ENCODE assay signal across 26 cellular contexts in the genomic region with DNA sequence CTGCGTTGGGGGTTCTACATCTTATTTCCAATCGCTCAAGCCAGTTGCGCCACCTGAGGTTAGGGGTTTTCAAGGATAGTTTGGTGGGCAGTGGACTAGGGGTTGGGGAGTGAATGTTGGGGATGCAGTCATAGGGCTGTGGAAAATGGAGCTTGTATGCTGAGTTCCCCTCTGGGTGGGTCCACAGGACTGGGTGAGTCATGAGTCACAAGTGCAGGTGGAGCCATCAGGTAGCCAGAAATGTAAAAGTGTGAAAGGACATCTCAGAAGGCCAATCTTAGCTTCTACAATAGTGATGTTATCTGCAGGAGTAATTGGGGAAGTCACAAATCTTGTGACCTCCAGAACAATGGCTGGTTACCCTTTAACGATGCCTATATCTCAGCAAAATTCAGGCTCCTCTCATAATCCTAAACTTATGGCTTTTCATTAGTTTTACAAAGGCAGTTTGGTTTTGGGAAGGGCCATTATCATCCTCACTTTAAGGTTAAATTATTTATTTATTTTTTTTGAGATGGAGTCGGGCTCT.
"Had no signal": no experiment of that assay in that cellular context is flagged by ENCODE, and none has a peak within 500 bp of the region (broad histone marks: within the 10 kb centered on the region; RNA-seq: fewer than 3 reads in every experiment).

No MANE protein-coding gene starts in this region.

- H3K9me3 ChIP-seq: esophagus squamous epithelium, heart right ventricle, prostate gland, sigmoid colon, stomach, thyroid gland, upper lobe of left lung had no signal

- H3K36me3 ChIP-seq: esophagus squamous epithelium, heart right ventricle, neural progenitor cell, prostate gland, sigmoid colon, stomach, thyroid gland, upper lobe of left lung had no signal

- DNase-seq: cerebellar nuclear complex; effector CD8-positive, alpha-beta T cell; esophagus squamous epithelium; foreskin melanocyte; glutamatergic neuron; heart right ventricle; hippocampal formation; naive thymus-derived CD4-positive, alpha-beta T cell; right cardiac atrium; sigmoid colon; stimulated activated CD4-positive, alpha-beta T cell treated with anti-CD3 and anti-CD28 coated beads, Interleukin-2, amount 100 ng/mL, for 24 hours; stimulated activated CD4-positive, alpha-beta T cell treated with anti-CD3 and anti-CD28 coated beads, Interleukin-4, amount 100 ng/mL, for 24 hours; stimulated activated naive CD4-positive, alpha-beta T cell treated with Interleukin-2 at 50 U/mL for 16 hours; stomach; thyroid gland; upper lobe of left lung had no signal

- H3K4me1 Mint-ChIP-seq: memory B cell; mesothelial cell of epicardium; nephron; neural progenitor cell; stimulated activated effector memory CD8-positive, alpha-beta T cell treated with anti-CD3 and anti-CD28 coated beads, Interleukin-12 subunit alpha, Interleukin-12 subunit beta, amount 100 ng/mL, for 72 hours had no signal

- H3K4me3 Mint-ChIP-seq: dendritic cell treated with granulocyte-macrophage colony-stimulating factor and Interleukin-4, amounts not matched to agents 40 ng/mL and 50 ng/mL, for 4 days; memory B cell; mesothelial cell of epicardium; naive thymus-derived CD4-positive, alpha-beta T cell; nephron; neural progenitor cell; stimulated activated effector memory CD8-positive, alpha-beta T cell treated with anti-CD3 and anti-CD28 coated beads, Interleukin-12 subunit alpha, Interleukin-12 subunit beta, amount 100 ng/mL, for 72 hours had no signal

- ATAC-seq: heart right ventricle; left lobe of liver; naive thymus-derived CD4-positive, alpha-beta T cell; right cardiac atrium; stimulated activated effector memory CD8-positive, alpha-beta T cell treated with anti-CD3 and anti-CD28 coated beads, Interleukin-12 subunit alpha, Interleukin-12 subunit beta, amount 100 ng/mL, for 72 hours had no signal

- H3K9me3 Mint-ChIP-seq: dendritic cell treated with granulocyte-macrophage colony-stimulating factor and Interleukin-4, amounts not matched to agents 40 ng/mL and 50 ng/mL, for 4 days; memory B cell; mesothelial cell of epicardium; naive thymus-derived CD4-positive, alpha-beta T cell; nephron; stimulated activated effector memory CD8-positive, alpha-beta T cell treated with anti-CD3 and anti-CD28 coated beads, Interleukin-12 subunit alpha, Interleukin-12 subunit beta, amount 100 ng/mL, for 72 hours had no signal

- H3K27ac Mint-ChIP-seq: dendritic cell treated with granulocyte-macrophage colony-stimulating factor and Interleukin-4, amounts not matched to agents 40 ng/mL and 50 ng/mL, for 4 days; memory B cell; mesothelial cell of epicardium; naive thymus-derived CD4-positive, alpha-beta T cell; nephron; neural progenitor cell; stimulated activated effector memory CD8-positive, alpha-beta T cell treated with anti-CD3 and anti-CD28 coated beads, Interleukin-12 subunit alpha, Interleukin-12 subunit beta, amount 100 ng/mL, for 72 hours had no signal

- H3K36me3 Mint-ChIP-seq: memory B cell; mesothelial cell of epicardium; naive thymus-derived CD4-positive, alpha-beta T cell; neural progenitor cell; stimulated activated effector memory CD8-positive, alpha-beta T cell treated with anti-CD3 and anti-CD28 coated beads, Interleukin-12 subunit alpha, Interleukin-12 subunit beta, amount 100 ng/mL, for 72 hours had no signal

- H3K4me1 ChIP-seq: esophagus squamous epithelium, heart right ventricle, neural progenitor cell, parathyroid adenoma, prostate gland, sigmoid colon, stomach, thyroid gland, upper lobe of left lung had no signal

- H3K4me3 ChIP-seq: esophagus squamous epithelium, heart right ventricle, lung, neural progenitor cell, prostate gland, sigmoid colon, stomach, thyroid gland, upper lobe of left lung had no signal

- H3K27me3 Mint-ChIP-seq: dendritic cell treated with granulocyte-macrophage colony-stimulating factor and Interleukin-4, amounts not matched to agents 40 ng/mL and 50 ng/mL, for 4 days; memory B cell had no signal

- H3K27ac ChIP-seq: esophagus squamous epithelium, heart right ventricle, neural progenitor cell, parathyroid adenoma, prostate gland, sigmoid colon, stomach, thyroid gland, upper lobe of left lung had no signal

- H3K27me3 ChIP-seq: esophagus squamous epithelium, heart right ventricle, neural progenitor cell, sigmoid colon, stomach, thyroid gland, upper lobe of left lung had no signal
